Comparison of ENCODE assay signal across 8 cellular contexts in the genomic region with DNA sequence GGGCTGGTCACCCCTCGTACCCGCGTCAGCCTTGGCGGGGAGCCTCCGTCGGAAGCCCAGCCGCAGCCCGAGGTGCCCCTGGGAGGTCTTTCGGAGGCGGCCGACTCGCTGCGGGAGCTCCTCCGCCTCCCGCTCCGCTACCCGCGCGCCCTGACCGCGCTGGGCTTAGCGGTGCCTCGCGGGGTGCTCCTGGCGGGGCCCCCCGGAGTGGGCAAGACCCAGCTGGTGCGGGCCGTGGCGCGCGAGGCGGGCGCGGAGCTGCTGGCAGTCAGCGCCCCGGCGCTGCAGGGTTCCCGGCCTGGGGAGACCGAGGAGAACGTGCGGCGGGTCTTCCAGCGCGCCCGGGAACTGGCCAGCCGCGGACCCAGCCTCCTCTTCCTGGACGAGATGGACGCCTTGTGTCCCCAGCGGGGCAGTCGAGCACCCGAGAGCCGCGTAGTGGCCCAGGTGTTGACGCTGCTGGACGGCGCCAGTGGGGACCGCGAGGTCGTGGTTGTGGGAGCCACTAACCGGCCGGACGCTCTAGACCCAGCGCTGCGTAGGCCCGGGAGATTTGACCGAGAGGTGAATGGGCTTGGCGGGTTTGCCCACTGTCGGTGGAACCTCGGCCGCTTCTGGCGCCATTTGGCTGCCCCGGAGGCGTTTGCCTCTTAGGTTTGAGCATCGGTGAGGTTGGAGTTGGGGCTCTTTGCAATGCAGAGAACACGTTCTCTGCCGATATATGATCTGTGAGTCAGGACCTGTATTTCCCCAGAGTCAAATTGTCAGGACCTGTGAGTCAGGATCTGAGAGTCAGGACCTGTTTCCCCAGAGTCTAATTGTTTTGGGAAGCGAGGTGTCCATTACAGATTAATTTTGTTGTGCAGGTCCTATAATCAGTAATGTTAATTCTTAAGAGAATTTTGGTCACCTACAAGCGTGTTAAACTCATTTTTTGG. TPM values are rescaled to one million over a fixed set of nuclear protein-coding genes. Genes with fewer than 3 reads are reported as not detected.
DNase-seq lines count a peak whose midpoint lies in the region; ATAC-seq and TF ChIP-seq lines count a peak whose summit lies in the region.

No MANE protein-coding gene starts in this region.

- no peaks in the 10 kb centered on the region for H3K9me3 ChIP-seq in T-helper 17 cell (ENCODE audit: control insufficient read depth, low read length, poor library complexity, severe bottlenecking)

- H3K27ac Mint-ChIP-seq in T-helper 17 cell, result peak overlapping the region; percentile 83

- intact Hi-C loops in left colon (cut with DNase I, micrococcal nuclease), result no loop called here

- DNase-seq in T-helper 17 cell, result peak; percentile 8 to 13 (median 11)
- DNase-seq in caudate nucleus (lab: John Stamatoyannopoulos, UW), result peak in 3 of 61 donors; percentile 32 to 54 (median 52)
- DNase-seq in left colon, result peak; percentile 30 to 58
- DNase-seq in stimulated activated CD4-positive, alpha-beta T cell treated with anti-CD3 and anti-CD28 coated beads, Interleukin-4, amount 100 ng/mL, for 4 hours, result peak; percentile 9 to 24
- no peak for DNase-seq in T-helper 9 cell

- peaks cover 27% of the 10 kb centered on the region for H3K4me1 Mint-ChIP-seq in T-helper 17 cell

- peaks cover 2% of the 10 kb centered on the region for H3K36me3 Mint-ChIP-seq in T-helper 17 cell (ENCODE audit: low read depth)

- H3K27ac ChIP-seq in C4-2B, result peak overlapping the region; percentile 92
- peak overlapping the region; percentile 88 for H3K27ac ChIP-seq in caudate nucleus (ENCODE audit: low read depth, low read length)

- H3K4me3 Mint-ChIP-seq in T-helper 17 cell, result peak overlapping the region; percentile 90

- ATAC-seq in GM19395 (IDR thresholded peaks at IDR 0.05; ENCODE audit: unreplicated experiment) (peak; percentile 40), HG03457 (IDR thresholded peaks at IDR 0.05; ENCODE audit: unreplicated experiment) (peak; percentile 21), T-helper 17 cell (peak; percentile 0), left colon (peak; percentile 45)

- TF ChIP-seq CTCF in C4-2B (conservative IDR thresholded peaks at IDR 0.05), result no peak

- no peaks in the 10 kb centered on the region for H3K27me3 Mint-ChIP-seq in T-helper 17 cell

RNA-seq across cellular contexts. Expression of gene GATM, which starts 24.9 kb away (rescaled TPM):
- under 1 TPM in 1 of 2 donors, not detected in 1; 0.32 TPM for total RNA-seq in T-helper 17 cell
- total RNA-seq in left colon, result 10 to 100 TPM in 1 of 2 donors, 1 to 10 TPM in 1; 3.5 to 12.0 TPM
